ENCODE assay signal across 9 cellular contexts in genomic region chr7:87926581-87927461, GRCh38. TPM values are rescaled to one million over a fixed set of nuclear protein-coding genes. Genes with fewer than 3 reads are reported as not detected.
DNase-seq lines count a peak whose midpoint lies in the region; ATAC-seq and TF ChIP-seq lines count a peak whose summit lies in the region.
"Had no signal": no experiment of that assay in that cellular context is flagged by ENCODE, and none has a peak within 500 bp of the region (broad histone marks: within the 10 kb centered on the region; RNA-seq: fewer than 3 reads in every experiment).

No MANE protein-coding gene starts in this region.

- intact Hi-C loops in aorta (cut with DNase I): no loop called here

- ATAC-seq in HG02759 (IDR thresholded peaks at IDR 0.05; ENCODE audit: unreplicated experiment) (peak; percentile 99), foreskin keratinocyte (peak; percentile 31), aorta (ENCODE audit: low FRiP score) (no peak)

- DNase-seq in NCI-H524 (lab: John Stamatoyannopoulos, UW): peak; percentile 6 to 15
- DNase-seq in NCI-H524 treated with DMSO at 0.1 percent for 48 hours (lab: John Stamatoyannopoulos, UW): no peak
- peak; percentile 6 for DNase-seq in NCI-H2029 (lab: John Stamatoyannopoulos, UW)
- DNase-seq in foreskin keratinocyte: no peak
- DNase-seq in NCI-H82 (lab: John Stamatoyannopoulos, UW): no peak
- no peak for DNase-seq in NOMO-1 treated with DMSO at 0.1 percent for 48 hours (lab: John Stamatoyannopoulos, UW; ENCODE audit: unreplicated experiment)
- DNase-seq in aorta: no peak

- H3K36me3 ChIP-seq in aorta (ENCODE audit: control insufficient read depth in 1 of 2, insufficient read depth in 2 of 2, low read length in 1 of 2): no peaks in the 10 kb centered on the region
- H3K36me3 ChIP-seq: neutrophil had no signal

- H3K4me3 ChIP-seq in aorta (ENCODE audit: low read length in 2 of 2): no peak overlapping the region

- H3K27me3 ChIP-seq in foreskin keratinocyte (peaks cover 14% of the 10 kb centered on the region), aorta (ENCODE audit: control insufficient read depth in 1 of 2, insufficient read depth in 2 of 2, low read length in 1 of 2) (no peaks in the 10 kb centered on the region)
- H3K27me3 ChIP-seq: neutrophil had no signal

- no peak for TF ChIP-seq CTCF in foreskin keratinocyte (conservative IDR thresholded peaks at IDR 0.05)

- no peaks in the 10 kb centered on the region for H3K9me3 ChIP-seq in aorta (ENCODE audit: control insufficient read depth, low read length)
- H3K9me3 ChIP-seq: neutrophil had no signal

- H3K4me1 ChIP-seq in foreskin keratinocyte (no peaks in the 10 kb centered on the region), aorta (ENCODE audit: control insufficient read depth in 1 of 2, insufficient read depth in 2 of 2, low read length in 2 of 2) (no peaks in the 10 kb centered on the region)

- H3K27ac ChIP-seq in foreskin keratinocyte (no peak overlapping the region), aorta (ENCODE audit: low read depth in 1 of 2, low read length in 2 of 2) (no peak overlapping the region)
- H3K27ac ChIP-seq: neutrophil had no signal

- 44 to 50% methylated on average over 6 of the region's 6 CpGs for WGBS in aorta, 2 donors

RNA-seq across cellular contexts. Expression of gene ADAM22, which starts 7.2 kb away (rescaled TPM):
- total RNA-seq in foreskin keratinocyte (0.07 and 0.21 TPM in 2 replicates), aorta (1 to 10 TPM; 6.0 to 8.4 TPM)
- polyA plus RNA-seq in foreskin keratinocyte (0.01 and 0.08 TPM in 2 replicates), aorta (under 1 TPM; 0.13 to 0.23 TPM)

RNA-seq across cellular contexts. Expression of gene DBF4, which starts 50.5 kb away (rescaled TPM):
- total RNA-seq in foreskin keratinocyte (35.3 and 44.1 TPM in 2 replicates), aorta (1 to 10 TPM; 4.4 to 7.3 TPM)
- polyA plus RNA-seq in foreskin keratinocyte (12.7 and 17.9 TPM in 2 replicates), aorta (1 to 10 TPM; 2.8 to 3.3 TPM)

RNA-seq across cellular contexts. Expression of gene SLC25A40, which starts 50.7 kb away (rescaled TPM):
- total RNA-seq in foreskin keratinocyte (11.4 and 12.7 TPM in 2 replicates), aorta (10 to 100 TPM; 16.0 to 17.2 TPM)
- polyA plus RNA-seq in foreskin keratinocyte (3.4 and 4.5 TPM in 2 replicates), aorta (1 to 10 TPM; 4.1 to 9.3 TPM)

Comparison
In these comparisons a context has a peak if more than half of its experiments do, and no peak if none do; other contexts are left out.
1. DNase-seq: peak in NCI-H524 (2 of 2) and NCI-H2029 (single experiment); none in NCI-H524 treated with DMSO at 0.1 percent for 48 hours (single experiment), foreskin keratinocyte (0 of 2), NCI-H82 (single experiment), NOMO-1 treated with DMSO at 0.1 percent for 48 hours (single experiment) and aorta (0 of 2).